ENCODE assay signal across 1 cellular context in the genomic region with DNA sequence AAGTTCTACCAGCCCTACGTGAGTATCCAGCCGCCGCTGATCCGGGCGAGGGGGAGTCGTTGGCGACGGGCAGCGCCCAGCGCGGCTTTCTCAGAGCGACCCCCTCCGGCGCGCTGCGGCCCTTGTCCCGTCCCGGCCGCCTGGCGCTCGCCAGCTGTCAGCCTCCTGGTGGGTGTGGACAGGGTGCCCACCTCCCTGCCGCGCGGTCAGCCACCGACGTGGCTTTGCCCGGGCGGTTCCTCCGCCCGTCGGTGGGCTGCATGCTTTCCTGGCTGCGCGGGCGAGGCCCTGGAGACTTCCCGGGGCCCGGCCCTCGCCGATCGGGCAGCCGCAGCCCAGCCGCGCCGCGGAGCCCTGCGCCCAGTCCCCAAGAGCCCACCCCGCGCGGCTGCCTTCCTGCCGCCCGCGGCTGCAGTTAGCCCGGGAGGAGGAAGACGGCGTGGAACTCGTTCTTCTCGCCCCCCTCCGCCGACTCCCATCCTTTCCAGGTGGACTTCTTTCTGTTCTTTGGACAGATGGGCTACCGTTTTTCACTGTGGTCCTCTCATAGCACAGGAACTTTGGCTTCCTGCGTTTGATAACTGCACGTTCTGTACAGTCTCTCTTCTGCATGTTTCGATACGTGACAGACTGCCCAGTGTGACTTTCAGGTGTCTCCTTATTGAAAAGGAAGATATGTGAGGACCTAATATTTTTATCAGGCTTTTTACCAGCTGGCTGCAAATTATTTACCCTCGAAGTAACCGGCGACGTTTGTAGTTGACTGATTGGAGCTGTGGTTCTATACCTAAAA.
TF ChIP-seq lines count a peak whose summit lies in the region.

No MANE protein-coding gene starts in this region.

TF ChIP-seq in HEK293, 187 proteins besides CTCF, POLR2A, EP300 and RAD21 (continued from another document and continues in another):
- no peak for TF ChIP-seq PRDM6 (tag by site-specific recombination; IDR thresholded peaks at IDR 0.05)
- TF ChIP-seq ZNF324 (tag by site-specific recombination; IDR thresholded peaks at IDR 0.05), result no peak
- no peak for TF ChIP-seq ZNF133 (tag by site-specific recombination; IDR thresholded peaks at IDR 0.05)
- no peak for TF ChIP-seq ZNF473 (tag by site-specific recombination; IDR thresholded peaks at IDR 0.05)
- TF ChIP-seq KLF1 (tag by site-specific recombination; IDR thresholded peaks at IDR 0.05), result 0 out of 2 replicates have a peak, but pooled peaks have one; percentile 4
- TF ChIP-seq ZNF561 (tag by site-specific recombination; IDR thresholded peaks at IDR 0.05; ENCODE audit: borderline replicate concordance), result 0 out of 2 replicates have a peak, but pooled peaks have one; percentile 24
- TF ChIP-seq, protein P1, sequence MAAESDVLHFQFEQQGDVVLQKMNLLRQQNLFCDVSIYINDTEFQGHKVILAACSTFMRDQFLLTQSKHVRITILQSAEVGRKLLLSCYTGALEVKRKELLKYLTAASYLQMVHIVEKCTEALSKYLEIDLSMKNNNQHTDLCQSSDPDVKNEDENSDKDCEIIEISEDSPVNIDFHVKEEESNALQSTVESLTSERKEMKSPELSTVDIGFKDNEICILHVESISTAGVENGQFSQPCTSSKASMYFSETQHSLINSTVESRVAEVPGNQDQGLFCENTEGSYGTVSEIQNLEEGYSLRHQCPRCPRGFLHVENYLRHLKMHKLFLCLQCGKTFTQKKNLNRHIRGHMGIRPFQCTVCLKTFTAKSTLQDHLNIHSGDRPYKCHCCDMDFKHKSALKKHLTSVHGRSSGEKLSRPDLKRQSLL (tag by site-specific recombination; IDR thresholded peaks at IDR 0.05), result no peak
- TF ChIP-seq GLIS2 (tag by site-specific recombination; IDR thresholded peaks at IDR 0.05), result peak; percentile 98
- TF ChIP-seq ZNF785 (tag by site-specific recombination; IDR thresholded peaks at IDR 0.05), result no peak
- TF ChIP-seq FEZF1 (tag by site-specific recombination; IDR thresholded peaks at IDR 0.05), result 0 out of 2 replicates have a peak, but pooled peaks have one; percentile 6
- TF ChIP-seq ZSCAN30 (tag by site-specific recombination; IDR thresholded peaks at IDR 0.05), result peak; percentile 58
- peak; percentile 75 for TF ChIP-seq ZFHX2 (tag by site-specific recombination; conservative IDR thresholded peaks at IDR 0.05)
- TF ChIP-seq ZNF777 (tag by site-specific recombination; IDR thresholded peaks at IDR 0.05; ENCODE audit: borderline replicate concordance), result peak; percentile 38; the same call in 1 of the 2 replicates
- TF ChIP-seq EGR2 (tag by site-specific recombination; IDR thresholded peaks at IDR 0.05; ENCODE audit: low read depth), result peak; percentile 80
- TF ChIP-seq OSR2 (tag by site-specific recombination; IDR thresholded peaks at IDR 0.05), result no peak; the same call in 1 of the 2 replicates
- TF ChIP-seq ZNF19 (tag by site-specific recombination; IDR thresholded peaks at IDR 0.05; ENCODE audit: low read depth), result no peak
- peak; percentile 98 for TF ChIP-seq ZIC2 (tag by site-specific recombination; IDR thresholded peaks at IDR 0.05)
- peak; percentile 86 for TF ChIP-seq ZBTB20 (tag by site-specific recombination; IDR thresholded peaks at IDR 0.05)
- TF ChIP-seq, protein P2, sequence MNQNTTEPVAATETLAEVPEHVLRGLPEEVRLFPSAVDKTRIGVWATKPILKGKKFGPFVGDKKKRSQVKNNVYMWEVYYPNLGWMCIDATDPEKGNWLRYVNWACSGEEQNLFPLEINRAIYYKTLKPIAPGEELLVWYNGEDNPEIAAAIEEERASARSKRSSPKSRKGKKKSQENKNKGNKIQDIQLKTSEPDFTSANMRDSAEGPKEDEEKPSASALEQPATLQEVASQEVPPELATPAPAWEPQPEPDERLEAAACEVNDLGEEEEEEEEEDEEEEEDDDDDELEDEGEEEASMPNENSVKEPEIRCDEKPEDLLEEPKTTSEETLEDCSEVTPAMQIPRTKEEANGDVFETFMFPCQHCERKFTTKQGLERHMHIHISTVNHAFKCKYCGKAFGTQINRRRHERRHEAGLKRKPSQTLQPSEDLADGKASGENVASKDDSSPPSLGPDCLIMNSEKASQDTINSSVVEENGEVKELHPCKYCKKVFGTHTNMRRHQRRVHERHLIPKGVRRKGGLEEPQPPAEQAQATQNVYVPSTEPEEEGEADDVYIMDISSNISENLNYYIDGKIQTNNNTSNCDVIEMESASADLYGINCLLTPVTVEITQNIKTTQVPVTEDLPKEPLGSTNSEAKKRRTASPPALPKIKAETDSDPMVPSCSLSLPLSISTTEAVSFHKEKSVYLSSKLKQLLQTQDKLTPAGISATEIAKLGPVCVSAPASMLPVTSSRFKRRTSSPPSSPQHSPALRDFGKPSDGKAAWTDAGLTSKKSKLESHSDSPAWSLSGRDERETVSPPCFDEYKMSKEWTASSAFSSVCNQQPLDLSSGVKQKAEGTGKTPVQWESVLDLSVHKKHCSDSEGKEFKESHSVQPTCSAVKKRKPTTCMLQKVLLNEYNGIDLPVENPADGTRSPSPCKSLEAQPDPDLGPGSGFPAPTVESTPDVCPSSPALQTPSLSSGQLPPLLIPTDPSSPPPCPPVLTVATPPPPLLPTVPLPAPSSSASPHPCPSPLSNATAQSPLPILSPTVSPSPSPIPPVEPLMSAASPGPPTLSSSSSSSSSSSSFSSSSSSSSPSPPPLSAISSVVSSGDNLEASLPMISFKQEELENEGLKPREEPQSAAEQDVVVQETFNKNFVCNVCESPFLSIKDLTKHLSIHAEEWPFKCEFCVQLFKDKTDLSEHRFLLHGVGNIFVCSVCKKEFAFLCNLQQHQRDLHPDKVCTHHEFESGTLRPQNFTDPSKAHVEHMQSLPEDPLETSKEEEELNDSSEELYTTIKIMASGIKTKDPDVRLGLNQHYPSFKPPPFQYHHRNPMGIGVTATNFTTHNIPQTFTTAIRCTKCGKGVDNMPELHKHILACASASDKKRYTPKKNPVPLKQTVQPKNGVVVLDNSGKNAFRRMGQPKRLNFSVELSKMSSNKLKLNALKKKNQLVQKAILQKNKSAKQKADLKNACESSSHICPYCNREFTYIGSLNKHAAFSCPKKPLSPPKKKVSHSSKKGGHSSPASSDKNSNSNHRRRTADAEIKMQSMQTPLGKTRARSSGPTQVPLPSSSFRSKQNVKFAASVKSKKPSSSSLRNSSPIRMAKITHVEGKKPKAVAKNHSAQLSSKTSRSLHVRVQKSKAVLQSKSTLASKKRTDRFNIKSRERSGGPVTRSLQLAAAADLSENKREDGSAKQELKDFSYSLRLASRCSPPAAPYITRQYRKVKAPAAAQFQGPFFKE (tag by site-specific recombination; IDR thresholded peaks at IDR 0.05; ENCODE audit: borderline replicate concordance), result no peak
- TF ChIP-seq ZNF24 (tag by site-specific recombination; IDR thresholded peaks at IDR 0.05), result no peak
- TF ChIP-seq ZNF626 (tag by site-specific recombination; IDR thresholded peaks at IDR 0.05), result no peak
- TF ChIP-seq ZNF114 (tag by site-specific recombination; IDR thresholded peaks at IDR 0.05), result no peak
- no peak for TF ChIP-seq ZNF660 (tag by site-specific recombination; IDR thresholded peaks at IDR 0.05)
- no peak for TF ChIP-seq ZNF560 (tag by site-specific recombination; IDR thresholded peaks at IDR 0.05; ENCODE audit: borderline replicate concordance)
- no peak for TF ChIP-seq IKZF3 (tag by site-specific recombination; IDR thresholded peaks at IDR 0.05)
- TF ChIP-seq PRDM1 (tag by site-specific recombination; IDR thresholded peaks at IDR 0.05), result no peak
- TF ChIP-seq, protein P3, sequence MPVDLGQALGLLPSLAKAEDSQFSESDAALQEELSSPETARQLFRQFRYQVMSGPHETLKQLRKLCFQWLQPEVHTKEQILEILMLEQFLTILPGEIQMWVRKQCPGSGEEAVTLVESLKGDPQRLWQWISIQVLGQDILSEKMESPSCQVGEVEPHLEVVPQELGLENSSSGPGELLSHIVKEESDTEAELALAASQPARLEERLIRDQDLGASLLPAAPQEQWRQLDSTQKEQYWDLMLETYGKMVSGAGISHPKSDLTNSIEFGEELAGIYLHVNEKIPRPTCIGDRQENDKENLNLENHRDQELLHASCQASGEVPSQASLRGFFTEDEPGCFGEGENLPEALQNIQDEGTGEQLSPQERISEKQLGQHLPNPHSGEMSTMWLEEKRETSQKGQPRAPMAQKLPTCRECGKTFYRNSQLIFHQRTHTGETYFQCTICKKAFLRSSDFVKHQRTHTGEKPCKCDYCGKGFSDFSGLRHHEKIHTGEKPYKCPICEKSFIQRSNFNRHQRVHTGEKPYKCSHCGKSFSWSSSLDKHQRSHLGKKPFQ (tag by site-specific recombination; IDR thresholded peaks at IDR 0.05), result 0 out of 2 replicates have a peak, but pooled peaks have one; percentile 2
- TF ChIP-seq KLF17 (tag by site-specific recombination; IDR thresholded peaks at IDR 0.05), result 0 out of 2 replicates have a peak, but pooled peaks have one; percentile 12
- TF ChIP-seq ZNF596 (tag by site-specific recombination; IDR thresholded peaks at IDR 0.05), result 0 out of 2 replicates have a peak, but pooled peaks have one; percentile 8
- no peak for TF ChIP-seq ZFP3 (tag by site-specific recombination; IDR thresholded peaks at IDR 0.05; ENCODE audit: low read depth)
- TF ChIP-seq GLIS1 (tag by site-specific recombination; IDR thresholded peaks at IDR 0.05), result peak; percentile 69
- TF ChIP-seq MEIS1 (CRISPR knock-in tag; IDR thresholded peaks at IDR 0.05; ENCODE audit: borderline replicate concordance), result 0 out of 2 replicates have a peak, but pooled peaks have one; percentile 31
- TF ChIP-seq ZBTB21 (tag by site-specific recombination; IDR thresholded peaks at IDR 0.05), result no peak
- TF ChIP-seq YY1 (tag by site-specific recombination; IDR thresholded peaks at IDR 0.05), result peak; percentile 22; the same call in 1 of the 2 replicates
- no peak for TF ChIP-seq WT1 (tag by site-specific recombination; IDR thresholded peaks at IDR 0.05)
- TF ChIP-seq ZNF37A (tag by site-specific recombination; IDR thresholded peaks at IDR 0.05), result no peak
- peak; percentile 98 for TF ChIP-seq ZBTB8A (tag by site-specific recombination; IDR thresholded peaks at IDR 0.05)
- TF ChIP-seq ZNF830 (tag by site-specific recombination; IDR thresholded peaks at IDR 0.05; ENCODE audit: low read depth), result no peak
- no peak for TF ChIP-seq ZNF2 (tag by site-specific recombination; IDR thresholded peaks at IDR 0.05)
- peak; percentile 89 for TF ChIP-seq ZNF341 (tag by site-specific recombination; IDR thresholded peaks at IDR 0.05; ENCODE audit: low read depth)
- no peak for TF ChIP-seq ZNF624 (tag by site-specific recombination; IDR thresholded peaks at IDR 0.05)
- TF ChIP-seq ZBTB17 (tag by site-specific recombination; IDR thresholded peaks at IDR 0.05), result 0 out of 2 replicates have a peak, but pooled peaks have one; percentile 31
- peak; percentile 45; the same call in 1 of the 2 replicates for TF ChIP-seq PATZ1 (tag by site-specific recombination; IDR thresholded peaks at IDR 0.05)
- TF ChIP-seq ZBTB7A (tag by site-specific recombination; IDR thresholded peaks at IDR 0.05; ENCODE audit: low read depth), result peak; percentile 15; the same call in 1 of the 2 replicates
- TF ChIP-seq ZSCAN5A (tag by site-specific recombination; IDR thresholded peaks at IDR 0.05), result no peak; the same call in 1 of the 2 replicates
- no peak for TF ChIP-seq ZNF302 (tag by site-specific recombination; IDR thresholded peaks at IDR 0.05; ENCODE audit: low read depth)
- TF ChIP-seq ZNF776 (tag by site-specific recombination; IDR thresholded peaks at IDR 0.05; ENCODE audit: borderline replicate concordance), result no peak
- TF ChIP-seq ZNF335 (tag by site-specific recombination; conservative IDR thresholded peaks at IDR 0.05), result peak; percentile 89
- no peak for TF ChIP-seq ZNF433 (tag by site-specific recombination; IDR thresholded peaks at IDR 0.05; ENCODE audit: low read depth)
